Comparison of ENCODE assay signal across 20 cellular contexts in the genomic region with DNA sequence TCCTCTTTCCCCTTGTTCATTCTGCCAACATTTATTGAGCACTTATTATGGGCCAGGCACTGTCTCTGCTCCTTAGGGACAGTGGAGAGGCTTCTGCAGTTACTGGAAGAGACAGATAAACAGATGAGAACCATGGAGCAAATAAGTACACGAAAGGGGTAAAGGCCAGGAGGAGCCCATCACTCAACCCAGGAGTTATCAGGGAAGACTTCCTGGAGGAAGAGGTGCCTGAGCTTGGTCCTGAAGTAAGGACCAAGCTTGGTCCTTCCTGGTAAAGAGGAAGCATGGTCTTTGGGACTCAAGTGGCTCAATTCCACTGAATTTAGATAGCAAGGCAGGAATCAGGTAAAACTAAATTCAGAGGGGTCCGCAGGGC. TPM values are rescaled to one million over a fixed set of nuclear protein-coding genes. Genes with fewer than 3 reads are reported as not detected.
A peak's percentile ranks its signal among the peaks of the same experiment; 100 is the strongest.
DNase-seq lines count a peak whose midpoint lies in the region; ATAC-seq and TF ChIP-seq lines count a peak whose summit lies in the region.
"Had no signal": no experiment of that assay in that cellular context is flagged by ENCODE, and none has a peak within 500 bp of the region (broad histone marks: within the 10 kb centered on the region; RNA-seq: fewer than 3 reads in every experiment).

No MANE protein-coding gene starts in this region.

- CTCF ChIA-PET in CD4-positive, alpha-beta T cell (lab: Charles Lee), result no interaction called here

- H3K4me3 ChIP-seq in WI38 (ENCODE audit: low read depth, low read length) (peak overlapping the region; percentile 65), mucosa of rectum (ENCODE audit: low read length in 2 of 2) (peak overlapping the region; percentile 21 to 72), stomach smooth muscle (ENCODE audit: low read length in 2 of 2) (peak overlapping the region; percentile 90 to 97), heart right ventricle (no peak overlapping the region)
- H3K4me3 ChIP-seq: neural progenitor cell, testis had no signal

- POLR2A ChIA-PET in CD4-positive, alpha-beta T cell (lab: Charles Lee), result no interaction called here

- no peaks in the 10 kb centered on the region for H3K36me3 Mint-ChIP-seq in CD4-positive, alpha-beta T cell (ENCODE audit: low read depth)
- H3K36me3 Mint-ChIP-seq: activated naive CD4-positive, alpha-beta T cell treated with anti-CD3 and anti-CD28 coated beads, Interleukin-2, amount 10 ng/mL, durations not matched to agents 7 days and 5 days; brain; neural progenitor cell had no signal

- no peaks in the 10 kb centered on the region for H3K36me3 ChIP-seq in mucosa of rectum (ENCODE audit: control insufficient read depth in 2 of 2, insufficient read depth in 2 of 2, low read length in 2 of 2)
- peaks cover 32 to 52% of the 10 kb centered on the region in 2 donors for H3K36me3 ChIP-seq in stomach smooth muscle (ENCODE audit: control insufficient read depth in 2 of 2, insufficient read depth in 2 of 2, low read length in 2 of 2)
- H3K36me3 ChIP-seq in heart right ventricle, result no peaks in the 10 kb centered on the region
- H3K36me3 ChIP-seq: BE2C, neural progenitor cell had no signal

- H3K27me3 ChIP-seq in CD4-positive, alpha-beta T cell (ENCODE audit: control insufficient read depth, insufficient read depth, low read length), result no peaks in the 10 kb centered on the region
- H3K27me3 ChIP-seq in mucosa of rectum (ENCODE audit: control insufficient read depth in 2 of 2, insufficient read depth in 2 of 2, low read length in 2 of 2) (no peaks in the 10 kb centered on the region), stomach smooth muscle (ENCODE audit: control insufficient read depth in 1 of 2, insufficient read depth in 2 of 2, low read length in 2 of 2) (no peaks in the 10 kb centered on the region), heart right ventricle (no peaks in the 10 kb centered on the region)
- H3K27me3 ChIP-seq: BE2C, foreskin keratinocyte, neural progenitor cell, testis had no signal

- H3K4me1 Mint-ChIP-seq in CD4-positive, alpha-beta T cell (ENCODE audit: low read depth), result peaks cover 24% of the 10 kb centered on the region

- no peaks in the 10 kb centered on the region for H3K27me3 Mint-ChIP-seq in CD4-positive, alpha-beta T cell

- no peak overlapping the region for H3K4me3 Mint-ChIP-seq in CD4-positive, alpha-beta T cell
- H3K4me3 Mint-ChIP-seq: activated naive CD4-positive, alpha-beta T cell treated with anti-CD3 and anti-CD28 coated beads, Interleukin-2, amount 10 ng/mL, durations not matched to agents 7 days and 5 days; brain; neural progenitor cell had no signal

- H3K9ac ChIP-seq in mucosa of rectum (ENCODE audit: low read depth in 1 of 2, low read length in 2 of 2) (peak overlapping the region; percentile 21 to 56), stomach smooth muscle (ENCODE audit: low read length in 2 of 2) (peak overlapping the region; percentile 99 to 100)
- H3K9ac ChIP-seq: neural progenitor cell had no signal

- 93 to 96% methylated on average over 2 of the region's 2 CpGs for WGBS in heart right ventricle, 2 donors

- peak overlapping the region; percentile 45 for H3K27ac Mint-ChIP-seq in CD4-positive, alpha-beta T cell
- H3K27ac Mint-ChIP-seq: neural progenitor cell had no signal

- DNase-seq in CD4-positive, alpha-beta T cell, result no peak
- no peak for DNase-seq in heart right ventricle
- DNase-seq in A172 (ENCODE audit: low spot score), result no peak
- DNase-seq: activated CD4-positive, alpha-beta T cell treated with anti-CD3 and anti-CD28 coated beads, Interleukin-2, amount 50 U/mL, for 1 hour; activated naive CD4-positive, alpha-beta T cell treated with anti-CD3 and anti-CD28 coated beads, Interleukin-2, amount 10 ng/mL, durations not matched to agents 7 days and 5 days; activated T-cell treated with anti-CD3 and anti-CD28 coated beads, Interleukin-2, amount 50 U/mL, for 1 hour; BE2C; foreskin keratinocyte; kidney glomerular epithelial cell; NCI-H1417; NCI-H524; testis had no signal

- intact Hi-C loops in CD4-positive, alpha-beta T cell (cut with DNase I, micrococcal nuclease), result no loop called here
- intact Hi-C loops in heart right ventricle (cut with DNase I), result no loop called here

- no peak for TF ChIP-seq CTCF in CD4-positive, alpha-beta T cell (IDR thresholded peaks at IDR 0.05)
- TF ChIP-seq CTCF in WI38 (IDR thresholded peaks at IDR 0.05; ENCODE audit: low read depth, low read length) (no peak), heart right ventricle (IDR thresholded peaks at IDR 0.05) (no peak)

- no peak overlapping the region for H3K27ac ChIP-seq in CD4-positive, alpha-beta T cell (ENCODE audit: low read depth, low read length)
- H3K27ac ChIP-seq in mucosa of rectum (ENCODE audit: low read depth in 2 of 2, low read length in 2 of 2) (peak overlapping the region; percentile 77 to 81), stomach smooth muscle (ENCODE audit: low read length) (peak overlapping the region; percentile 100), heart right ventricle (no peak overlapping the region)
- H3K27ac ChIP-seq: foreskin keratinocyte, neural progenitor cell, testis had no signal

- H3K9me3 Mint-ChIP-seq in CD4-positive, alpha-beta T cell, result no peaks in the 10 kb centered on the region
- H3K9me3 Mint-ChIP-seq: activated naive CD4-positive, alpha-beta T cell treated with anti-CD3 and anti-CD28 coated beads, Interleukin-2, amount 10 ng/mL, durations not matched to agents 7 days and 5 days; brain; neural progenitor cell had no signal

- H3K9me3 ChIP-seq in CD4-positive, alpha-beta T cell (ENCODE audit: control insufficient read depth, low read length), result no peaks in the 10 kb centered on the region
- H3K9me3 ChIP-seq in mucosa of rectum (ENCODE audit: control insufficient read depth in 2 of 2, low read length in 2 of 2) (no peaks in the 10 kb centered on the region), stomach smooth muscle (ENCODE audit: control insufficient read depth in 2 of 2, low read length in 2 of 2) (no peaks in the 10 kb centered on the region), heart right ventricle (no peaks in the 10 kb centered on the region)
- H3K9me3 ChIP-seq: BE2C, testis had no signal

- ATAC-seq in CD4-positive, alpha-beta T cell (ENCODE audit: poor library complexity), result no peak
- ATAC-seq in heart right ventricle (no peak), HG03196 (IDR thresholded peaks at IDR 0.05; ENCODE audit: unreplicated experiment) (no peak)
- ATAC-seq: foreskin keratinocyte had no signal

- H3K4me1 ChIP-seq in mucosa of rectum (ENCODE audit: control insufficient read depth in 2 of 2, insufficient read depth in 2 of 2, low read length in 2 of 2), result peaks cover 2 to 4% of the 10 kb centered on the region in 2 donors
- peaks cover 32% of the 10 kb centered on the region for H3K4me1 ChIP-seq in stomach smooth muscle (ENCODE audit: control insufficient read depth, insufficient read depth, low read length)
- peaks cover 0 to 13% (median 0%) of the 10 kb centered on the region in 9 donors for H3K4me1 ChIP-seq in heart right ventricle
- H3K4me1 ChIP-seq: BE2C, foreskin keratinocyte, testis had no signal

RNA-seq across cellular contexts. Expression of a gene that starts 1.7 kb away (rescaled TPM):
- total RNA-seq in CD4-positive, alpha-beta T cell, result not detected
- total RNA-seq in heart right ventricle, result 1 to 10 TPM in 6 of 10 donors, under 1 TPM in 4; 0.52 to 3.7 (median 1.4) TPM
- 10 to 100 TPM in 1 of 2 donors, 1 to 10 TPM in 1; 5.6 to 44.1 TPM for polyA plus RNA-seq in heart right ventricle
- not detected in 2 replicates for total RNA-seq in A172 (2014; rRNA removed; shearing (Covaris generic))
- total RNA-seq: endothelial cell of umbilical vein, H4 had no signal
- polyA plus RNA-seq: endothelial cell of umbilical vein had no signal

RNA-seq across cellular contexts. Expression of a gene that starts 32.2 kb away (rescaled TPM):
- total RNA-seq in CD4-positive, alpha-beta T cell, result 10 to 100 TPM; 30.5 to 32.0 TPM
- total RNA-seq in heart right ventricle, result 10 to 100 TPM; 18.7 to 29.4 (median 22.6) TPM
- 10 to 100 TPM; 38.7 to 56.2 TPM for polyA plus RNA-seq in heart right ventricle
- 111 and 127 TPM in 2 replicates for total RNA-seq in A172 (2014; rRNA removed; shearing (Covaris generic))

Comparison
In these comparisons a context has a peak if more than half of its experiments do, and no peak if none do; other contexts are left out.
1. H3K27ac ChIP-seq: peak in mucosa of rectum (2 of 2) and stomach smooth muscle (single experiment); none in CD4-positive, alpha-beta T cell (single experiment) and heart right ventricle (0 of 10).
2. H3K4me3 ChIP-seq: peak in WI38 (single experiment), mucosa of rectum (2 of 2) and stomach smooth muscle (2 of 2); none in heart right ventricle (0 of 10).